ENCODE assay signal across 16 cellular contexts in genomic region chr6:107154131-107154906, GRCh38. TPM values are rescaled to one million over a fixed set of nuclear protein-coding genes. Genes with fewer than 3 reads are reported as not detected.
DNase-seq lines count a peak whose midpoint lies in the region; ATAC-seq and TF ChIP-seq lines count a peak whose summit lies in the region.
"Had no signal": no experiment of that assay in that cellular context is flagged by ENCODE, and none has a peak within 500 bp of the region (broad histone marks: within the 10 kb centered on the region; RNA-seq: fewer than 3 reads in every experiment).

No MANE protein-coding gene starts in this region.

- ATAC-seq in mucosa of descending colon: no peak
- no peak for ATAC-seq in HG02885 (IDR thresholded peaks at IDR 0.05; ENCODE audit: poor library complexity, unreplicated experiment)
- ATAC-seq: activated CD4-positive, alpha-beta T cell treated with anti-CD3 and anti-CD28 coated beads for 36 hours; naive thymus-derived CD4-positive, alpha-beta T cell had no signal

- no peaks in the 10 kb centered on the region for H3K36me3 ChIP-seq in mucosa of descending colon (ENCODE audit: low read depth)

- no peaks in the 10 kb centered on the region for H3K9me3 ChIP-seq in mucosa of descending colon

- DNase-seq in DMS79 treated with DMSO at 0.1 percent for 48 hours (lab: John Stamatoyannopoulos, UW) (peak; percentile 99), NCI-H2107 (lab: John Stamatoyannopoulos, UW) (peak; percentile 73), cerebellum (ENCODE audit: low spot score) (peak; percentile 79), mucosa of descending colon (peak; percentile 42 to 61 (median 56)), globus pallidus (ENCODE audit: low spot score) (no peak), HK-2 (ENCODE audit: unreplicated experiment) (no peak)
- no peak for DNase-seq in activated CD4-positive, alpha-beta memory T cell treated with anti-CD3 and anti-CD28 coated beads for 36 hours
- DNase-seq: activated CD4-positive, alpha-beta T cell treated with anti-CD3 and anti-CD28 coated beads for 36 hours; activated naive CD8-positive, alpha-beta T cell treated with anti-CD3 and anti-CD28 coated beads for 36 hours; AML-193; effector CD8-positive, alpha-beta T cell; naive thymus-derived CD4-positive, alpha-beta T cell; NCI-H1694 treated with DMSO at 0.1 percent for 48 hours; RPMI8226 had no signal

- POLR2A ChIA-PET in activated CD4-positive, alpha-beta memory T cell treated with anti-CD3 and anti-CD28 coated beads for 36 hours (lab: Charles Lee): no interaction called here

- H3K36me3 Mint-ChIP-seq in activated CD4-positive, alpha-beta memory T cell treated with anti-CD3 and anti-CD28 coated beads for 36 hours: no peaks in the 10 kb centered on the region
- H3K36me3 Mint-ChIP-seq: activated naive CD8-positive, alpha-beta T cell treated with anti-CD3 and anti-CD28 coated beads for 36 hours had no signal

- no peaks in the 10 kb centered on the region for H3K9me3 Mint-ChIP-seq in activated CD4-positive, alpha-beta memory T cell treated with anti-CD3 and anti-CD28 coated beads for 36 hours
- H3K9me3 Mint-ChIP-seq: activated naive CD8-positive, alpha-beta T cell treated with anti-CD3 and anti-CD28 coated beads for 36 hours; naive thymus-derived CD4-positive, alpha-beta T cell; stimulated activated naive CD8-positive, alpha-beta T cell treated with anti-CD3 and anti-CD28 coated beads, Interleukin-15, Interleukin-2, amounts not matched to agents 100 ng/mL and 50 ng/mL, for 24 hours had no signal

- CTCF ChIA-PET in activated CD4-positive, alpha-beta memory T cell treated with anti-CD3 and anti-CD28 coated beads for 36 hours (lab: Charles Lee): no interaction called here

- H3K4me3 ChIP-seq in mucosa of descending colon: no peak overlapping the region

- H3K4me3 Mint-ChIP-seq in activated CD4-positive, alpha-beta memory T cell treated with anti-CD3 and anti-CD28 coated beads for 36 hours: no peak overlapping the region
- H3K4me3 Mint-ChIP-seq: activated CD4-positive, alpha-beta T cell treated with anti-CD3 and anti-CD28 coated beads for 36 hours; activated naive CD8-positive, alpha-beta T cell treated with anti-CD3 and anti-CD28 coated beads for 36 hours; naive thymus-derived CD4-positive, alpha-beta T cell; stimulated activated naive CD8-positive, alpha-beta T cell treated with anti-CD3 and anti-CD28 coated beads, Interleukin-15, Interleukin-2, amounts not matched to agents 100 ng/mL and 50 ng/mL, for 24 hours had no signal

- H3K4me1 Mint-ChIP-seq in activated CD4-positive, alpha-beta memory T cell treated with anti-CD3 and anti-CD28 coated beads for 36 hours (ENCODE audit: low read depth): no peaks in the 10 kb centered on the region
- H3K4me1 Mint-ChIP-seq: activated CD4-positive, alpha-beta T cell treated with anti-CD3 and anti-CD28 coated beads for 36 hours; activated naive CD8-positive, alpha-beta T cell treated with anti-CD3 and anti-CD28 coated beads for 36 hours; naive thymus-derived CD4-positive, alpha-beta T cell had no signal

- intact Hi-C loops in mucosa of descending colon (cut with DNase I, micrococcal nuclease): no loop called here
- intact Hi-C loops in activated CD4-positive, alpha-beta memory T cell treated with anti-CD3 and anti-CD28 coated beads for 36 hours (cut with micrococcal nuclease): no loop called here

- no peak overlapping the region for H3K27ac Mint-ChIP-seq in activated CD4-positive, alpha-beta memory T cell treated with anti-CD3 and anti-CD28 coated beads for 36 hours
- H3K27ac Mint-ChIP-seq: activated CD4-positive, alpha-beta T cell treated with anti-CD3 and anti-CD28 coated beads for 36 hours; activated naive CD8-positive, alpha-beta T cell treated with anti-CD3 and anti-CD28 coated beads for 36 hours; naive thymus-derived CD4-positive, alpha-beta T cell; stimulated activated naive CD8-positive, alpha-beta T cell treated with anti-CD3 and anti-CD28 coated beads, Interleukin-15, Interleukin-2, amounts not matched to agents 100 ng/mL and 50 ng/mL, for 24 hours had no signal

- no peaks in the 10 kb centered on the region for H3K27me3 Mint-ChIP-seq in activated CD4-positive, alpha-beta memory T cell treated with anti-CD3 and anti-CD28 coated beads for 36 hours
- H3K27me3 Mint-ChIP-seq: activated CD4-positive, alpha-beta T cell treated with anti-CD3 and anti-CD28 coated beads for 36 hours; activated naive CD8-positive, alpha-beta T cell treated with anti-CD3 and anti-CD28 coated beads for 36 hours; naive thymus-derived CD4-positive, alpha-beta T cell; stimulated activated naive CD8-positive, alpha-beta T cell treated with anti-CD3 and anti-CD28 coated beads, Interleukin-15, Interleukin-2, amounts not matched to agents 100 ng/mL and 50 ng/mL, for 24 hours had no signal

- TF ChIP-seq CTCF in mucosa of descending colon (IDR thresholded peaks at IDR 0.05): no peak

- H3K4me1 ChIP-seq in mucosa of descending colon (ENCODE audit: low read depth): peaks cover 21% of the 10 kb centered on the region

RNA-seq across cellular contexts. Expression of gene BEND3, which starts 39.0 kb away (rescaled TPM):
- total RNA-seq in cerebellum (7.7 TPM), mucosa of descending colon (1 to 10 TPM; 3.6 to 6.7 (median 5.3) TPM)
- total RNA-seq in activated CD4-positive, alpha-beta memory T cell treated with anti-CD3 and anti-CD28 coated beads for 36 hours: 1 to 10 TPM; 4.4 to 4.5 TPM

Comparison
In these comparisons a context has a peak if more than half of its experiments do, and no peak if none do; other contexts are left out.
1. DNase-seq: peak in DMS79 treated with DMSO at 0.1 percent for 48 hours (single experiment), NCI-H2107 (single experiment), cerebellum (single experiment) and mucosa of descending colon (3 of 3); none in globus pallidus (single experiment), activated CD4-positive, alpha-beta memory T cell treated with anti-CD3 and anti-CD28 coated beads for 36 hours (single experiment) and HK-2 (single experiment).